Comparison of ENCODE assay signal across 15 cellular contexts in the genomic region with DNA sequence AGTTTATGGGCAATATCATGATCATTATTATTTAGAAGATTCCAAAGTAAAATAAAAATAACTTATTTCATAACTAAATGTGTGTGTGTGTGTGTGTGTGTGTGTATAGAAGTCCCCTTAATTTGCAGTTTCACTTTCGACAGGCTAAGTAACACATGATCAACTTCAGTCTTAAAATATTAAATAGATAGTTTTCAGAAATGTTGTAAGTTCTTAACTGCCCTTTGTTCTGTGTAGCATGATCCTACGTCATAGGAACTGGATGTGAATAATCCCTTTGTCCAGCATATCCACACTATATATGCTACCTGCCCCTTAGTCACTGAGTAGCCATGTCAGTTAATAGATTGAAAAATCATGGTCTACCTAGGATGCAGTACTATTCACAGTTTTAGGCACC.
DNase-seq lines count a peak whose midpoint lies in the region; ATAC-seq lines count a peak whose summit lies in the region.
"Had no signal": no experiment of that assay in that cellular context is flagged by ENCODE, and none has a peak within 500 bp of the region (broad histone marks: within the 10 kb centered on the region; RNA-seq: fewer than 3 reads in every experiment).

No MANE protein-coding gene starts in this region.

- ATAC-seq in HG02798 (IDR thresholded peaks at IDR 0.05; ENCODE audit: poor library complexity, unreplicated experiment) (no peak), GM18520 (IDR thresholded peaks at IDR 0.05; ENCODE audit: unreplicated experiment) (no peak), HG02938 (IDR thresholded peaks at IDR 0.05; ENCODE audit: unreplicated experiment) (no peak)
- ATAC-seq: HCT116, HepG2 had no signal

- DNase-seq in COLO829 (ENCODE audit: low spot score) (peak; percentile 24), HT1080 (ENCODE audit: low read depth) (peak; percentile 21), OCI-M1 (lab: John Stamatoyannopoulos, UW) (peak; percentile 40), fibroblast of peridontal ligament (ENCODE audit: extremely low read depth) (peak; percentile 18), NOMO-1 (lab: John Stamatoyannopoulos, UW; ENCODE audit: unreplicated experiment in 2 of 2) (no peak)
- DNase-seq: 8988T; AML-193; CD8-positive, alpha-beta memory T cell; DMS53; GM23248 had no signal

Comparison
In these comparisons a context has a peak if more than half of its experiments do, and no peak if none do; other contexts are left out.
1. DNase-seq: peak in COLO829 (single experiment), HT1080 (single experiment), OCI-M1 (single experiment) and fibroblast of peridontal ligament (single experiment); none in NOMO-1 (0 of 2).